In genomic region chr6:35728663-35729348, GRCh38 we compare ENCODE assay signal across 9 cellular contexts. TPM values are rescaled to one million over a fixed set of nuclear protein-coding genes. Genes with fewer than 3 reads are reported as not detected.
DNase-seq lines count a peak whose midpoint lies in the region; ATAC-seq, FAIRE-seq and TF ChIP-seq lines count a peak whose summit lies in the region.
"Had no signal": no experiment of that assay in that cellular context is flagged by ENCODE, and none has a peak within 500 bp of the region (broad histone marks: within the 10 kb centered on the region; RNA-seq: fewer than 3 reads in every experiment).

No MANE protein-coding gene starts in this region.

- H3K36me3 ChIP-seq in OCI-LY1 (ENCODE audit: insufficient read depth, low read length) (no peaks in the 10 kb centered on the region), bronchial epithelial cell (ENCODE audit: control insufficient read depth, insufficient read depth, low read length) (no peaks in the 10 kb centered on the region), lower lobe of right lung (no peaks in the 10 kb centered on the region), transverse colon (no peaks in the 10 kb centered on the region)

- H3K27me3 ChIP-seq in OCI-LY1 (ENCODE audit: insufficient read depth, low read length) (no peaks in the 10 kb centered on the region), bronchial epithelial cell (ENCODE audit: control insufficient read depth, insufficient read depth, low read length) (no peaks in the 10 kb centered on the region), lower lobe of right lung (ENCODE audit: low read depth) (no peaks in the 10 kb centered on the region), transverse colon (no peaks in the 10 kb centered on the region)

- H3K9me3 ChIP-seq in OCI-LY1 (ENCODE audit: low read length), result no peaks in the 10 kb centered on the region
- H3K9me3 ChIP-seq in lower lobe of right lung, result no peaks in the 10 kb centered on the region
- H3K9me3 ChIP-seq in transverse colon, result no peaks in the 10 kb centered on the region

- H3K4me2 ChIP-seq in OCI-LY1 (ENCODE audit: low read length), result peak overlapping the region; percentile 68

- H3K9me2 ChIP-seq in OCI-LY1 (ENCODE audit: low read depth, low read length), result no peaks in the 10 kb centered on the region

- no peaks in the 10 kb centered on the region for H3K79me2 ChIP-seq in OCI-LY1 (ENCODE audit: insufficient read depth, low read length)

- H4K20me1 ChIP-seq in OCI-LY1 (ENCODE audit: insufficient read depth, low read length), result no peaks in the 10 kb centered on the region

- TF ChIP-seq POLR2A in transverse colon (IDR thresholded peaks at IDR 0.05), result no peak

- H3K4me1 ChIP-seq in OCI-LY1 (ENCODE audit: insufficient read depth, low read length, severe bottlenecking) (peaks cover 87% of the 10 kb centered on the region), lower lobe of right lung (peaks cover 88% of the 10 kb centered on the region), transverse colon (peaks cover 79 to 93% (median 91%) of the 10 kb centered on the region in 4 donors)

- peak overlapping the region; percentile 43 for H3K4me3 ChIP-seq in OCI-LY1 (ENCODE audit: low read depth, low read length, poor library complexity, severe bottlenecking)
- no peak overlapping the region for H3K4me3 ChIP-seq in bronchial epithelial cell (ENCODE audit: low read depth, low read length)
- peak overlapping the region; percentile 50 for H3K4me3 ChIP-seq in lower lobe of right lung
- peak overlapping the region in 2 of 4 donors; percentile 49 to 50 for H3K4me3 ChIP-seq in transverse colon

- peak overlapping the region; percentile 61 for H3K9ac ChIP-seq in OCI-LY1 (ENCODE audit: low read length)

- H3F3A ChIP-seq in OCI-LY1 (ENCODE audit: insufficient read depth, low read length), result peaks cover 8% of the 10 kb centered on the region; the same call in 1 of the 2 replicates

- ATAC-seq in lower lobe of right lung (peak; percentile 25 to 37), GM19324 (IDR thresholded peaks at IDR 0.05; ENCODE audit: low FRiP score, unreplicated experiment) (no peak), HG02970 (IDR thresholded peaks at IDR 0.05; ENCODE audit: low FRiP score, unreplicated experiment) (no peak)

- TF ChIP-seq CTCF in OCI-LY1 (IDR thresholded peaks at IDR 0.05; ENCODE audit: low read length) (peak; percentile 55; the same call in 1 of the 2 replicates), bronchial epithelial cell (IDR thresholded peaks at IDR 0.05; ENCODE audit: insufficient read depth, low read length, severe bottlenecking) (peak; percentile 22), lower lobe of right lung (IDR thresholded peaks at IDR 0.05) (no peak), transverse colon (IDR thresholded peaks at IDR 0.05) (peak in 2 of 5 experiments; percentile 21 to 38)

- 41% methylated on average over 9 of the region's 9 CpGs; no CpG with 5 or more reads in 1 of the 2 donors for WGBS in transverse colon (ENCODE audit: low coverage in 1 of 2), 2 donors

- H3K27ac ChIP-seq in OCI-LY1 (ENCODE audit: low read depth, low read length, poor library complexity, severe bottlenecking) (peak overlapping the region; percentile 97), lower lobe of right lung (peak overlapping the region; percentile 98), transverse colon (peak overlapping the region; percentile 99 to 100 (median 100))

- intact Hi-C loops in lower lobe of right lung (cut with DNase I) (no loop called here), transverse colon (cut with DNase I; ENCODE audit: low total_unique reads) (no loop called here)

- FAIRE-seq in bronchial epithelial cell (lab: Jason Lieb, UNC), result no peak

- H2AFZ ChIP-seq in OCI-LY1 (ENCODE audit: low read length), result no peak overlapping the region

- peak; percentile 64 for TF ChIP-seq EP300 in transverse colon (IDR thresholded peaks at IDR 0.05; ENCODE audit: low read depth)

- DNase-seq in DMS153 (lab: John Stamatoyannopoulos, UW) (peak; percentile 27), bronchial epithelial cell (ENCODE audit: low read depth) (peak; percentile 59), lower lobe of right lung (peak; percentile 82), transverse colon (peak; percentile 65), T1000 (lab: John Stamatoyannopoulos, UW) (no peak)

- in situ Hi-C loops in transverse colon (cut with MboI; ENCODE audit: low pct_ligation_motif_present in 1 of 4, low pct_unique_long_range_greater_than_20kb in 1 of 4, low sequenced_read_pairs in 3 of 4), result loop anchor here in 1 of 4 donors (25.0 kb wide), 1 partner anchor 392 kb away; the partner anchor contains the start of gene PPARD

RNA-seq across cellular contexts. Expression of gene ARMC12, which starts 8.0 kb away (rescaled TPM):
- total RNA-seq in bronchial epithelial cell (0.13 and 0.53 TPM in 2 replicates), lower lobe of right lung (not detected), transverse colon (1 to 10 TPM in 1 of 4 donors, under 1 TPM in 1, not detected in 2; 0.68 to 1.5 TPM)
- total RNA-seq: glomerular endothelial cell had no signal

RNA-seq across cellular contexts. Expression of gene FKBP5, which starts 40.1 kb away (rescaled TPM):
- total RNA-seq in bronchial epithelial cell (29.5 and 50.4 TPM in 2 replicates), lower lobe of right lung (128 TPM), transverse colon (100 to 1,000 TPM in 3 of 4 donors, 10 to 100 TPM in 1; 82.8 to 299 (median 254) TPM)

RNA-seq across cellular contexts. Expression of gene CLPSL2, which starts 47.6 kb away (rescaled TPM):
- total RNA-seq in bronchial epithelial cell (not detected in 2 replicates), lower lobe of right lung (not detected), transverse colon (not detected)
- total RNA-seq: glomerular endothelial cell had no signal

RNA-seq across cellular contexts. Expression of gene CLPSL1, which starts 52.0 kb away (rescaled TPM):
- not detected in 2 replicates for total RNA-seq in bronchial epithelial cell
- not detected for total RNA-seq in lower lobe of right lung
- not detected for total RNA-seq in transverse colon
- total RNA-seq: glomerular endothelial cell had no signal

Comparison
In these comparisons a context has a peak if more than half of its experiments do, and no peak if none do; other contexts are left out.
1. ATAC-seq: peak in lower lobe of right lung (2 of 2); none in GM19324 (single experiment) and HG02970 (single experiment).
2. Peak in every context shown above with its lines, with median percentiles within 50 percentile points of each other: H3K27ac ChIP-seq.